In genomic region chr9:137658778-137659177, GRCh38 we compare ENCODE assay signal across 17 cellular contexts.
"Had no signal": no experiment of that assay in that cellular context is flagged by ENCODE, and none has a peak within 500 bp of the region (broad histone marks: within the 10 kb centered on the region; RNA-seq: fewer than 3 reads in every experiment).

No MANE protein-coding gene starts in this region.

- H3K27me3 ChIP-seq: body of pancreas, hepatocyte, pancreas, stomach, vagina had no signal

- H3K27ac ChIP-seq: body of pancreas, hepatocyte, pancreas, stomach, thoracic aorta, vagina had no signal

- FAIRE-seq: pancreas had no signal

- H3K4me3 ChIP-seq: body of pancreas, hepatocyte, pancreas, stomach, thoracic aorta, vagina had no signal

- H3K9me3 ChIP-seq: body of pancreas, pancreas, stomach, thoracic aorta, vagina had no signal

- H3K27ac Mint-ChIP-seq: activated naive CD4-positive, alpha-beta T cell treated with anti-CD3 and anti-CD28 coated beads for 36 hours had no signal

- DNase-seq: activated CD4-positive, alpha-beta T cell treated with anti-CD3 and anti-CD28 coated beads for 1 hour; activated CD4-positive, alpha-beta T cell treated with anti-CD3 and anti-CD28 coated beads, Interleukin-2, amount 50 U/mL, for 48 hours; activated CD8-positive, alpha-beta memory T cell treated with anti-CD3 and anti-CD28 coated beads, Interleukin-2, amount 50 U/mL, for 48 hours; activated naive CD4-positive, alpha-beta T cell treated with anti-CD3 and anti-CD28 coated beads for 36 hours; amniotic stem cell; body of pancreas; dermis blood vessel endothelial cell; erythroblast; left ventricle myocardium superior; mesenchymal stem cell; pancreas; stimulated activated CD4-positive, alpha-beta T cell treated with anti-CD3 and anti-CD28 coated beads, Interleukin-4, amount 100 ng/mL, for 1 hour; stimulated activated CD8-positive, alpha-beta memory T cell treated with anti-CD3 and anti-CD28 coated beads, Interleukin-4, amount 100 ng/mL, for 48 hours; stomach had no signal

- H3K4me3 Mint-ChIP-seq: activated naive CD4-positive, alpha-beta T cell treated with anti-CD3 and anti-CD28 coated beads for 36 hours had no signal

- ATAC-seq: body of pancreas, left ventricle myocardium superior, pancreas had no signal

- H3K36me3 ChIP-seq: pancreas, thoracic aorta, vagina had no signal

- H3K4me2 ChIP-seq: hepatocyte had no signal

- H2AFZ ChIP-seq: hepatocyte had no signal

- H3K4me1 ChIP-seq: body of pancreas, pancreas had no signal

- H3K9me3 Mint-ChIP-seq: activated naive CD4-positive, alpha-beta T cell treated with anti-CD3 and anti-CD28 coated beads for 36 hours had no signal
